8 cellular contexts compared by ENCODE assay signal in genomic region chr20:45456632-45457031, GRCh38. TPM values are rescaled to one million over a fixed set of nuclear protein-coding genes. Genes with fewer than 3 reads are reported as not detected.
DNase-seq lines count a peak whose midpoint lies in the region; ATAC-seq and TF ChIP-seq lines count a peak whose summit lies in the region.

No MANE protein-coding gene starts in this region.

- WGBS in heart left ventricle, 4 donors, result 13 to 22% (median 18%) methylated on average over 6 of the region's 6 CpGs

- ATAC-seq in heart left ventricle, result peak in 1 of 4 donors; percentile 48
- ATAC-seq in left ventricle myocardium superior, result no peak
- no peak for ATAC-seq in GM21576 (IDR thresholded peaks at IDR 0.05; ENCODE audit: unreplicated experiment)
- no peak for ATAC-seq in HG03025 (IDR thresholded peaks at IDR 0.05; ENCODE audit: low FRiP score, unreplicated experiment)

- no peaks in the 10 kb centered on the region for H3K27me3 Mint-ChIP-seq in endothelial cell (ENCODE audit: unreplicated experiment)

- intact Hi-C loops in heart left ventricle (cut with DNase I), result loop anchor here in 4 of 10 donors (5.0 to 10.0 kb wide), 3 partner anchors 308 to 318 kb away; no protein-coding TSS in a partner anchor
- intact Hi-C loops in left ventricle myocardium superior (cut with micrococcal nuclease), result no loop called here

- H3K27me3 ChIP-seq in heart left ventricle, result no peaks in the 10 kb centered on the region

- H3K4me1 ChIP-seq in heart left ventricle, result no peaks in the 10 kb centered on the region

- DNase-seq in heart left ventricle (no peak), left ventricle myocardium superior (no peak), NCI-H526 treated with DMSO at 0.1 percent for 48 hours (lab: John Stamatoyannopoulos, UW) (peak; percentile 55), endothelial cell (ENCODE audit: low spot score) (peak; percentile 60), GM19238 (ENCODE audit: insufficient read length, low spot score) (no peak)
- DNase-seq in stimulated activated CD4-positive, alpha-beta T cell treated with anti-CD3 and anti-CD28 coated beads, Interleukin-4, amount 100 ng/mL, for 1 hour, result peak; percentile 23

- H3K27ac Mint-ChIP-seq in endothelial cell (ENCODE audit: unreplicated experiment), result no peak overlapping the region

- TF ChIP-seq CTCF in heart left ventricle (IDR thresholded peaks at IDR 0.05) (peak in 8 of 12 donors; percentile 7 to 30 (median 14)), endothelial cell (IDR thresholded peaks at IDR 0.05; ENCODE audit: unreplicated experiment) (peak; percentile 23)

- H3K36me3 ChIP-seq in heart left ventricle, result no peaks in the 10 kb centered on the region

- TF ChIP-seq POLR2A in heart left ventricle (IDR thresholded peaks at IDR 0.05), result no peak

- no peak overlapping the region for H3K4me3 Mint-ChIP-seq in endothelial cell (ENCODE audit: unreplicated experiment)

- H3K9me3 ChIP-seq in heart left ventricle, result no peaks in the 10 kb centered on the region

- no peaks in the 10 kb centered on the region for H3K9me3 Mint-ChIP-seq in endothelial cell (ENCODE audit: unreplicated experiment)

- no peak overlapping the region for H3K27ac ChIP-seq in heart left ventricle

- H3K36me3 Mint-ChIP-seq in endothelial cell (ENCODE audit: low read depth, unreplicated experiment), result no peaks in the 10 kb centered on the region

- no peak overlapping the region for H3K4me3 ChIP-seq in heart left ventricle

- H3K4me1 Mint-ChIP-seq in endothelial cell (ENCODE audit: unreplicated experiment), result no peaks in the 10 kb centered on the region

RNA-seq across cellular contexts. Expression of gene WFDC2, which starts 12.9 kb away (rescaled TPM):
- total RNA-seq in heart left ventricle (1 to 10 TPM in 1 of 9 donors, under 1 TPM in 1, not detected in 7; 0.77 to 4.7 TPM), left ventricle myocardium superior (1.4 TPM), endothelial cell (ENCODE audit: unreplicated experiment) (4.6 TPM)
- polyA plus RNA-seq in heart left ventricle, result under 1 TPM in 1 of 2 donors, not detected in 1; 0.51 TPM

RNA-seq across cellular contexts. Expression of gene PIGT, which starts 40.7 kb away (rescaled TPM):
- total RNA-seq in heart left ventricle (100 to 1,000 TPM; 124 to 224 (median 165) TPM), left ventricle myocardium superior (115 TPM), endothelial cell (ENCODE audit: unreplicated experiment) (68.6 TPM)
- polyA plus RNA-seq in heart left ventricle, result 100 to 1,000 TPM; 106 to 175 TPM

RNA-seq across cellular contexts. Expression of gene DBNDD2, which starts 48.5 kb away (rescaled TPM):
- total RNA-seq in heart left ventricle (100 to 1,000 TPM; 209 to 395 (median 346) TPM), left ventricle myocardium superior (339 TPM), endothelial cell (ENCODE audit: unreplicated experiment) (2.0 TPM)
- 100 to 1,000 TPM; 331 to 423 TPM for polyA plus RNA-seq in heart left ventricle

RNA-seq across cellular contexts. Expression of gene SPINT3, which starts 58.8 kb away (rescaled TPM):
- not detected for total RNA-seq in heart left ventricle
- polyA plus RNA-seq in heart left ventricle, result not detected
- not detected for total RNA-seq in left ventricle myocardium superior
- not detected for total RNA-seq in endothelial cell (ENCODE audit: unreplicated experiment)

Comparison
In these comparisons a context has a peak if more than half of its experiments do, and no peak if none do; other contexts are left out.
1. DNase-seq: peak in NCI-H526 treated with DMSO at 0.1 percent for 48 hours (single experiment), endothelial cell (single experiment) and stimulated activated CD4-positive, alpha-beta T cell treated with anti-CD3 and anti-CD28 coated beads, Interleukin-4, amount 100 ng/mL, for 1 hour (single experiment); none in heart left ventricle (0 of 5), left ventricle myocardium superior (single experiment) and GM19238 (single experiment).
2. RNA of gene DBNDD2, which starts 48.5 kb away (total RNA-seq): 209 to 395 TPM in heart left ventricle and 339 TPM in left ventricle myocardium superior (single experiment); 2.0 TPM in endothelial cell (single experiment); every median in the first group is over 10 times any median in the second.